Comparison of ENCODE assay signal across 1 cellular context in genomic region chrX:15737188-15737956, GRCh38.
TF ChIP-seq lines count a peak whose summit lies in the region.

No MANE protein-coding gene starts in this region.

TF ChIP-seq in K562, 482 proteins besides CTCF, POLR2A, EP300 and RAD21 (continued from another document):
- TF ChIP-seq MGA (IDR thresholded peaks at IDR 0.05) (peak; percentile 66), FOSL1 (tag; conservative IDR thresholded peaks at IDR 0.05) (peak; percentile 63), L3MBTL2 (IDR thresholded peaks at IDR 0.05) (peak; percentile 59; the same call in 1 of the 2 replicates), ZBTB1 (CRISPR knock-in tag; IDR thresholded peaks at IDR 0.05; ENCODE audit: borderline replicate concordance, low read depth) (no peak), KLF16 (IDR thresholded peaks at IDR 0.05) (no peak), MNT (conservative IDR thresholded peaks at IDR 0.05) (peak in 1 of 2 experiments; percentile 26; a peak in 1 of 4 replicates), MAX (CRISPR knock-in tag; IDR thresholded peaks at IDR 0.05) (peak; percentile 58; the same call in 1 of the 2 replicates), ATF3 (IDR thresholded peaks at IDR 0.05) (peak; percentile 23; the same call in 1 of the 2 replicates), ATF3 (CRISPR knock-in tag; conservative IDR thresholded peaks at IDR 0.05) (no peak), CBX8 (IDR thresholded peaks at IDR 0.05; ENCODE audit: borderline replicate concordance, extremely low read depth, low read depth, low read length, poor library complexity, severe bottlenecking) (no peak), EWSR1 (IDR thresholded peaks at IDR 0.05; ENCODE audit: borderline replicate concordance, low read depth, partially characterized antibody) (no peak), NR0B1 (IDR thresholded peaks at IDR 0.05; ENCODE audit: partially characterized antibody) (no peak), E2F6 (IDR thresholded peaks at IDR 0.05; ENCODE audit: borderline replicate concordance in 1 of 2, extremely low read depth in 1 of 2, insufficient read depth in 1 of 2, insufficient read length in 1 of 2, low read depth in 1 of 2, low read length in 1 of 2, poor library complexity in 1 of 2, severe bottlenecking in 1 of 2) (peak; percentile 17 to 69), PPARD (CRISPR knock-in tag; IDR thresholded peaks at IDR 0.05) (no peak), CLOCK (CRISPR knock-in tag; IDR thresholded peaks at IDR 0.05; ENCODE audit: borderline replicate concordance) (no peak), PRMT5 (CRISPR knock-in tag; IDR thresholded peaks at IDR 0.05) (no peak), SMAD1 (IDR thresholded peaks at IDR 0.05; ENCODE audit: low read depth, low read length, partially characterized antibody) (no peak), ZC3H8 (IDR thresholded peaks at IDR 0.05) (no peak), NUFIP1 (IDR thresholded peaks at IDR 0.05; ENCODE audit: partially characterized antibody) (no peak), NFXL1 (CRISPR knock-in tag; IDR thresholded peaks at IDR 0.05) (no peak), POLR3A (IDR thresholded peaks at IDR 0.05; ENCODE audit: borderline replicate concordance, extremely low read depth, insufficient read depth, insufficient read length) (no peak), CHD2 (IDR thresholded peaks at IDR 0.05; ENCODE audit: low read depth, low read length) (no peak)
